Comparison of ENCODE assay signal across 12 cellular contexts in the genomic region with DNA sequence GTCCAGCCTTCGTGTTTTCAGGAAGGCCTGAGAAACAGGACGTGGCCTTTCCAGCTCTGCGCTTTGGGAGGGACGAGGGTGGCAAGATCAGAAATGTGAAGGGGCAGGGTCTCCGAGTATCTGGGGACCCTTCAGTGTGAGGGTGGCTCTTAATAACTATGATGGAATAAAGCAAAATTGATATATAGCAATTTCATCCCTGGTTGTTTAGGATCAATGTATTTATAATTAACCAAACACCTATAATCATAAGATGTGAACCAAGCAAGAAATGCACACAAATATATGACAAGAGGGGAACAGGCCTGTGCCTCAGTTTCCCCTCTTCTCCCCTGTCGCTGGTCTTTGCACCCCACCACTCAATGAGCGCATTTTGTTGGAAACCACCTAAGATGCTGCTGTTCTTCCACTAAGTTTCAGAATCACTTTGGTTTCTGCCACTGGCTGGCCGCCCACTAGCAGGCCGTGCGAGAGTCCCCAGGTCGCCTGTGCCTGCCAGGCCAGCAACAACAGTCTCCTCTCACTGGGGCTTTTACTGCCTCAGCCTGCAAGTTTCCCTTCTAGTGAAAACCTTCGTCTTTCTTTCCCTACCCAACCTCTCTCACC. TPM values are rescaled to one million over a fixed set of nuclear protein-coding genes. Genes with fewer than 3 reads are reported as not detected.
DNase-seq lines count a peak whose midpoint lies in the region; ATAC-seq and TF ChIP-seq lines count a peak whose summit lies in the region.
"Had no signal": no experiment of that assay in that cellular context is flagged by ENCODE, and none has a peak within 500 bp of the region (broad histone marks: within the 10 kb centered on the region; RNA-seq: fewer than 3 reads in every experiment).

No MANE protein-coding gene starts in this region.

- H3K4me3 ChIP-seq in MG63 = no peak overlapping the region

- peak in 1 of 2 donors; percentile 45 for ATAC-seq in natural killer cell treated with Interleukin-12 subunit alpha and Interleukin-12 subunit beta and Interleukin-15 and Interleukin-18, amount 100 ng/mL, for 72 hours
- ATAC-seq in natural killer cell (no peak), HG02571 (IDR thresholded peaks at IDR 0.05; ENCODE audit: unreplicated experiment) (peak; percentile 61), activated B cell treated with CpG ODN at 0.5 μM for 24 hours (ENCODE audit: low read depth) (no peak)
- peak; percentile 82 for ATAC-seq in stimulated activated naive CD8-positive, alpha-beta T cell treated with anti-CD3 and anti-CD28 coated beads, Interleukin-15, Interleukin-2, amounts not matched to agents 100 U/mL and 50 U/mL, for 24 hours
- ATAC-seq: Panc1 had no signal

- H3K27ac Mint-ChIP-seq in natural killer cell treated with Interleukin-12 subunit alpha and Interleukin-12 subunit beta and Interleukin-15 and Interleukin-18, amount 100 ng/mL, for 72 hours = peak overlapping the region; percentile 40 to 74
- peak overlapping the region in 1 of 2 donors; percentile 86 for H3K27ac Mint-ChIP-seq in natural killer cell
- no peak overlapping the region for H3K27ac Mint-ChIP-seq in activated B cell treated with CpG ODN at 0.5 μM for 24 hours

- TF ChIP-seq CTCF in natural killer cell (IDR thresholded peaks at IDR 0.05) = no peak
- TF ChIP-seq CTCF in activated B cell treated with CpG ODN at 0.5 μM for 24 hours (IDR thresholded peaks at IDR 0.05) = no peak

- POLR2A ChIA-PET in activated B cell treated with CpG ODN at 0.5 μM for 24 hours (lab: Charles Lee) = no interaction called here

- no peaks in the 10 kb centered on the region for H3K36me3 ChIP-seq in MG63

- H3K4me1 Mint-ChIP-seq in natural killer cell treated with Interleukin-12 subunit alpha and Interleukin-12 subunit beta and Interleukin-15 and Interleukin-18, amount 100 ng/mL, for 72 hours (ENCODE audit: low read depth in 2 of 2) = peaks cover 20 to 30% of the 10 kb centered on the region in 2 donors
- peaks cover 7 to 28% of the 10 kb centered on the region in 2 donors for H3K4me1 Mint-ChIP-seq in natural killer cell
- H3K4me1 Mint-ChIP-seq in activated B cell treated with CpG ODN at 0.5 μM for 24 hours = peaks cover 10% of the 10 kb centered on the region

- H3K9me3 ChIP-seq in MG63 = no peaks in the 10 kb centered on the region

- H3K36me3 Mint-ChIP-seq in natural killer cell treated with Interleukin-12 subunit alpha and Interleukin-12 subunit beta and Interleukin-15 and Interleukin-18, amount 100 ng/mL, for 72 hours = peaks cover 7% of the 10 kb centered on the region
- no peaks in the 10 kb centered on the region for H3K36me3 Mint-ChIP-seq in natural killer cell
- H3K36me3 Mint-ChIP-seq in activated B cell treated with CpG ODN at 0.5 μM for 24 hours (ENCODE audit: low read depth) = no peaks in the 10 kb centered on the region

- no peak for DNase-seq in natural killer cell treated with Interleukin-12 subunit alpha and Interleukin-12 subunit beta and Interleukin-15 and Interleukin-18, amount 100 ng/mL, for 72 hours (ENCODE audit: low spot score)
- DNase-seq in natural killer cell = no peak
- DNase-seq in activated B cell treated with CpG ODN at 0.5 μM for 24 hours = peak; percentile 4
- peak; percentile 68 for DNase-seq in stimulated activated naive CD8-positive, alpha-beta T cell treated with anti-CD3 and anti-CD28 coated beads, Interleukin-15, Interleukin-2, amounts not matched to agents 100 U/mL and 50 U/mL, for 24 hours
- no peak for DNase-seq in SW 1271 (lab: John Stamatoyannopoulos, UW)
- no peak for DNase-seq in MG63
- no peak for DNase-seq in NCI-H526 treated with DMSO at 0.1 percent for 48 hours (lab: John Stamatoyannopoulos, UW)

- H3K9me3 Mint-ChIP-seq in natural killer cell treated with Interleukin-12 subunit alpha and Interleukin-12 subunit beta and Interleukin-15 and Interleukin-18, amount 100 ng/mL, for 72 hours = no peaks in the 10 kb centered on the region
- H3K9me3 Mint-ChIP-seq in natural killer cell (peaks cover 0 to 3% of the 10 kb centered on the region in 2 donors), activated B cell treated with CpG ODN at 0.5 μM for 24 hours (peaks cover 6% of the 10 kb centered on the region)

- H3K27me3 Mint-ChIP-seq in natural killer cell treated with Interleukin-12 subunit alpha and Interleukin-12 subunit beta and Interleukin-15 and Interleukin-18, amount 100 ng/mL, for 72 hours = peaks cover 31 to 46% of the 10 kb centered on the region in 2 donors
- peaks cover 65 to 79% of the 10 kb centered on the region in 2 donors for H3K27me3 Mint-ChIP-seq in natural killer cell (ENCODE audit: low read depth in 2 of 2)
- H3K27me3 Mint-ChIP-seq in activated B cell treated with CpG ODN at 0.5 μM for 24 hours = peaks cover 19% of the 10 kb centered on the region

- CTCF ChIA-PET in activated B cell treated with CpG ODN at 0.5 μM for 24 hours (lab: Charles Lee) = no interaction called here

- H3K27me3 ChIP-seq in MG63 = peaks cover 2% of the 10 kb centered on the region; the same call in 1 of the 2 replicates

- H3K4me3 Mint-ChIP-seq in natural killer cell treated with Interleukin-12 subunit alpha and Interleukin-12 subunit beta and Interleukin-15 and Interleukin-18, amount 100 ng/mL, for 72 hours = peak overlapping the region; percentile 72
- H3K4me3 Mint-ChIP-seq in natural killer cell (no peak overlapping the region), activated B cell treated with CpG ODN at 0.5 μM for 24 hours (no peak overlapping the region)

- intact Hi-C loops in natural killer cell (cut with micrococcal nuclease) = no loop called here
- intact Hi-C loops in activated B cell treated with CpG ODN at 0.5 μM for 24 hours (cut with micrococcal nuclease) = no loop called here

RNA-seq across cellular contexts. Expression of gene UBASH3A, which starts 36.6 kb away (rescaled TPM):
- total RNA-seq in natural killer cell treated with Interleukin-12 subunit alpha and Interleukin-12 subunit beta and Interleukin-15 and Interleukin-18, amount 100 ng/mL, for 72 hours = 1 to 10 TPM; 1.7 to 9.2 TPM
- 1 to 10 TPM in 2 of 3 donors, under 1 TPM in 1; 0.66 to 5.0 (median 2.0) TPM for total RNA-seq in natural killer cell
- 0.20 TPM in 1 of 2 replicates, not detected in the other for total RNA-seq in activated B cell treated with CpG ODN at 0.5 μM for 24 hours
- total RNA-seq in MG63 (2014; rRNA removed; shearing (Covaris generic); ENCODE audit: low replicate concordance) = not detected in 2 replicates
- total RNA-seq: endothelial cell of umbilical vein, HT1080 had no signal

RNA-seq across cellular contexts. Expression of gene TMPRSS3, which starts 44.4 kb away (rescaled TPM):
- total RNA-seq in natural killer cell treated with Interleukin-12 subunit alpha and Interleukin-12 subunit beta and Interleukin-15 and Interleukin-18, amount 100 ng/mL, for 72 hours = 1 to 10 TPM in 1 of 2 donors, under 1 TPM in 1; 0.19 to 8.4 TPM
- total RNA-seq in natural killer cell (under 1 TPM in 1 of 3 donors, not detected in 2; 0.25 TPM), activated B cell treated with CpG ODN at 0.5 μM for 24 hours (0.22 TPM in 1 of 2 replicates, not detected in the other)
- not detected in 2 replicates for total RNA-seq in MG63 (2014; rRNA removed; shearing (Covaris generic); ENCODE audit: low replicate concordance)
- total RNA-seq: endothelial cell of umbilical vein, HT1080, skeletal muscle tissue had no signal

RNA-seq across cellular contexts. Expression of gene RSPH1, which starts 55.7 kb away (rescaled TPM):
- total RNA-seq in natural killer cell treated with Interleukin-12 subunit alpha and Interleukin-12 subunit beta and Interleukin-15 and Interleukin-18, amount 100 ng/mL, for 72 hours = under 1 TPM in 1 of 2 donors, not detected in 1; 0.25 TPM
- total RNA-seq in natural killer cell = under 1 TPM in 1 of 3 donors, not detected in 2; 0.16 TPM
- 0.38 TPM in 1 of 2 replicates, not detected in the other for total RNA-seq in activated B cell treated with CpG ODN at 0.5 μM for 24 hours
- not detected in 2 replicates for total RNA-seq in MG63 (2014; rRNA removed; shearing (Covaris generic); ENCODE audit: low replicate concordance)
- total RNA-seq: endothelial cell of umbilical vein, HT1080, skeletal muscle tissue had no signal

Comparison
In these comparisons a context has a peak if more than half of its experiments do, and no peak if none do; other contexts are left out.
1. ATAC-seq: peak in HG02571 (single experiment) and stimulated activated naive CD8-positive, alpha-beta T cell treated with anti-CD3 and anti-CD28 coated beads, Interleukin-15, Interleukin-2, amounts not matched to agents 100 U/mL and 50 U/mL, for 24 hours (single experiment); none in natural killer cell (0 of 3) and activated B cell treated with CpG ODN at 0.5 μM for 24 hours (single experiment).
2. DNase-seq: peak in activated B cell treated with CpG ODN at 0.5 μM for 24 hours (single experiment) and stimulated activated naive CD8-positive, alpha-beta T cell treated with anti-CD3 and anti-CD28 coated beads, Interleukin-15, Interleukin-2, amounts not matched to agents 100 U/mL and 50 U/mL, for 24 hours (single experiment); none in natural killer cell treated with Interleukin-12 subunit alpha and Interleukin-12 subunit beta and Interleukin-15 and Interleukin-18, amount 100 ng/mL, for 72 hours (single experiment), natural killer cell (single experiment), SW 1271 (0 of 2), MG63 (single experiment) and NCI-H526 treated with DMSO at 0.1 percent for 48 hours (single experiment).